ENCODE assay signal across 10 cellular contexts in the genomic region with DNA sequence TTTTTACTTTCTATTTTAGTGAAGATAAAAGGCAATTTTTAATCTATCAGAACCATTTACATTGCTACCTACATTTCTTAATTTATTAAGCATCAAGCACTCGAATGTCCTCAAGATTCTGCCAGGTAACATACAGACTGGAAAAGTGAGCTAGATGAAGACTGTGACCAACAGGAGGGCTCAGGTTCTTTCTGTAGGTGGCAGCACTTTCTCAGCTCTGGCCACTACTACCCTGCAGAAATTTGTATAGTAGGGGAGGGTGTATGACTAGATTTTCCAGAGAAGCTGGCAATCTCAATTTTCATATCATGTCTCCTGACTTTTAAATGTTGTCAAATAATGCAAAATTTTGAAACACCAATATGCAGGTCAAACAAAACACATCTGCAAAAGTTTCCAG.
DNase-seq lines count a peak whose midpoint lies in the region; ATAC-seq, FAIRE-seq and TF ChIP-seq lines count a peak whose summit lies in the region.
"Had no signal": no experiment of that assay in that cellular context is flagged by ENCODE, and none has a peak within 500 bp of the region (broad histone marks: within the 10 kb centered on the region; RNA-seq: fewer than 3 reads in every experiment).

No MANE protein-coding gene starts in this region.

- no peak overlapping the region for H3K27ac ChIP-seq in pancreas

- no peak for FAIRE-seq in pancreas (lab: Jason Lieb, UNC)

- no peaks in the 10 kb centered on the region for H3K36me3 Mint-ChIP-seq in mesothelial cell of epicardium

- peak in 3 of 4 donors; percentile 69 to 86 (median 70) for ATAC-seq in pancreas

- H3K4me3 ChIP-seq in choroid plexus epithelial cell (ENCODE audit: low read depth, low read length) (no peak overlapping the region), pancreas (no peak overlapping the region)

- no peaks in the 10 kb centered on the region for H3K4me1 ChIP-seq in pancreas

- no peaks in the 10 kb centered on the region for H3K9me3 ChIP-seq in pancreas

- H3K4me1 Mint-ChIP-seq in mesothelial cell of epicardium, result no peaks in the 10 kb centered on the region

- H3K9me3 Mint-ChIP-seq in mesothelial cell of epicardium, result peaks cover 16% of the 10 kb centered on the region

- H3K27me3 Mint-ChIP-seq in mesothelial cell of epicardium (ENCODE audit: low read depth), result no peaks in the 10 kb centered on the region

- DNase-seq in DMS 273 (lab: John Stamatoyannopoulos, UW; ENCODE audit: unreplicated experiment) (peak; percentile 2), DMS 273 treated with DMSO at 0.1 percent for 48 hours (lab: John Stamatoyannopoulos, UW) (no peak), NCI-H146 treated with DMSO at 0.1 percent for 48 hours (lab: John Stamatoyannopoulos, UW; ENCODE audit: unreplicated experiment) (peak; percentile 7), choroid plexus epithelial cell (ENCODE audit: low read depth) (peak; percentile 9), pancreas (no peak), mesothelial cell of epicardium (ENCODE audit: low spot score in 2 of 2, unreplicated experiment in 2 of 2) (no peak), COLO668 (lab: John Stamatoyannopoulos, UW; ENCODE audit: unreplicated experiment) (no peak), SIG-M5 treated with dmso at 0.1 percent for 504 hours (lab: John Stamatoyannopoulos, UW; ENCODE audit: unreplicated experiment) (no peak)
- DNase-seq: 8988T, cortex of kidney had no signal

- TF ChIP-seq CTCF in choroid plexus epithelial cell (conservative IDR thresholded peaks at IDR 0.05; ENCODE audit: low read depth, low read length) (peak; percentile 37), pancreas (IDR thresholded peaks at IDR 0.05) (peak in 2 of 4 donors; percentile 17 to 25), mesothelial cell of epicardium (IDR thresholded peaks at IDR 0.05; ENCODE audit: unreplicated experiment) (no peak)

- no peak overlapping the region for H3K27ac Mint-ChIP-seq in mesothelial cell of epicardium

- H3K27me3 ChIP-seq in pancreas, result no peaks in the 10 kb centered on the region

- H3K36me3 ChIP-seq in pancreas, result no peaks in the 10 kb centered on the region

- 18 to 27% methylated on average over 1 of the region's 1 CpG for WGBS in pancreas, 2 donors

- H3K4me3 Mint-ChIP-seq in mesothelial cell of epicardium, result no peak overlapping the region

- intact Hi-C loops in pancreas (cut with DNase I), result no loop called here

Comparison
In these comparisons a context has a peak if more than half of its experiments do, and no peak if none do; other contexts are left out.
1. DNase-seq: peak in DMS 273 (single experiment), NCI-H146 treated with DMSO at 0.1 percent for 48 hours (single experiment) and choroid plexus epithelial cell (single experiment); none in DMS 273 treated with DMSO at 0.1 percent for 48 hours (single experiment), pancreas (0 of 6), mesothelial cell of epicardium (0 of 2), COLO668 (single experiment) and SIG-M5 treated with dmso at 0.1 percent for 504 hours (single experiment).